In genomic region chr14:23306412-23307145, GRCh38 we compare ENCODE assay signal across 8 cellular contexts. TPM values are rescaled to one million over a fixed set of nuclear protein-coding genes. Genes with fewer than 3 reads are reported as not detected.
DNase-seq lines count a peak whose midpoint lies in the region; ATAC-seq and TF ChIP-seq lines count a peak whose summit lies in the region.

BCL2L2 (plus strand) TSS chr14:23306833; CDS start chr14:23307768, 935 bp downstream.

- peak within 1 kb of the TSS; percentile 95 for H3K9ac ChIP-seq in SK-N-SH

- H3K4me1 Mint-ChIP-seq in memory B cell: peaks cover 28% of the 10 kb centered on the region

- TF ChIP-seq POLR2A in GM18505 (IDR thresholded peaks at IDR 0.05; ENCODE audit: borderline replicate concordance, extremely low read depth, insufficient read depth, insufficient read length): peak; percentile 83

- H3K27ac ChIP-seq in SK-N-SH (ENCODE audit: low read depth in 2 of 2, low read length in 1 of 2) (peak within 1 kb of the TSS; percentile 76 to 93), thoracic aorta (peak within 1 kb of the TSS; percentile 86 to 95)

- peak within 1 kb of the TSS; percentile 96 for H3K4me2 ChIP-seq in SK-N-SH

- no peaks in the 10 kb centered on the region for H3K27me3 ChIP-seq in SK-N-SH (ENCODE audit: insufficient read depth)
- no peaks in the 10 kb centered on the region for H3K27me3 ChIP-seq in thoracic aorta (replicated peaks; ENCODE audit: insufficient read depth)

- H4K20me1 ChIP-seq in SK-N-SH (ENCODE audit: insufficient read depth): peaks cover 12% of the 10 kb centered on the region; the same call in 1 of the 2 replicates

- DNase-seq in AG09319 (ENCODE audit: extremely low read depth, low read depth) (peak; percentile 68), NCI-H1105 (lab: John Stamatoyannopoulos, UW) (peak; percentile 86), SK-N-SH (peak; percentile 91), epidermal melanocyte (ENCODE audit: insufficient read length, low spot score) (peak; percentile 44), memory B cell (ENCODE audit: low spot score in 2 of 2) (peak in 1 of 2 donors; percentile 28), thoracic aorta (ENCODE audit: low spot score) (peak; percentile 77)

- H3K36me3 Mint-ChIP-seq in memory B cell: no peaks in the 10 kb centered on the region

- no peaks in the 10 kb centered on the region for H3K9me3 Mint-ChIP-seq in memory B cell

- under 1% methylated on average over 19 of the region's 24 CpGs for WGBS in SK-N-SH (ENCODE audit: low lambda C conversion rate)

- TF ChIP-seq RAD21 in SK-N-SH (IDR thresholded peaks at IDR 0.05; ENCODE audit: low read length): no peak

- H3K27me3 Mint-ChIP-seq in memory B cell: no peaks in the 10 kb centered on the region

- H3K4me3 ChIP-seq in SK-N-SH (ENCODE audit: low read depth in 2 of 2, low read length in 1 of 2) (peak within 1 kb of the TSS; percentile 93 to 97), thoracic aorta (peak within 1 kb of the TSS; percentile 82)

- no peaks in the 10 kb centered on the region for H3K9me2 ChIP-seq in SK-N-SH

- H3K4me1 ChIP-seq in SK-N-SH (ENCODE audit: control insufficient read depth in 1 of 2, insufficient read depth in 2 of 2, low read depth in 1 of 2, low read length in 1 of 2) (peaks cover 13 to 31% of the 10 kb centered on the region in 2 experiments), thoracic aorta (ENCODE audit: control insufficient read depth in 1 of 2, low read depth in 2 of 2) (peaks cover 22 to 47% of the 10 kb centered on the region in 2 donors)

- peak in 1 of 2 experiments; percentile 57; a peak in 1 of 4 replicates for TF ChIP-seq EP300 in SK-N-SH (IDR thresholded peaks at IDR 0.05; ENCODE audit: borderline replicate concordance in 1 of 2, low read depth in 1 of 2, low read length in 1 of 2)

- ATAC-seq in GM18505 (IDR thresholded peaks at IDR 0.05; ENCODE audit: unreplicated experiment) (no peak), memory B cell (ENCODE audit: low read depth) (no peak), thoracic aorta (ENCODE audit: insufficient number of reproducible peaks, low FRiP score, low read depth) (peak; percentile 54), HG03521 (IDR thresholded peaks at IDR 0.05; ENCODE audit: unreplicated experiment) (no peak)

- H3K9me3 ChIP-seq in SK-N-SH (no peaks in the 10 kb centered on the region), thoracic aorta (no peaks in the 10 kb centered on the region)

- H3K4me3 Mint-ChIP-seq in memory B cell: peak within 1 kb of the TSS; percentile 83

- CTCF ChIA-PET in SK-N-SH (lab: Yijun Ruan, JAX): interaction anchor here (0.9 to 3.6 kb wide), 8 partner anchors 12 to 58 kb away, joined by 3 to 12 read pairs (median 4); partner anchors contain the start of genes EFS, HOMEZ and PABPN1

- peaks cover 21% of the 10 kb centered on the region for H3F3A ChIP-seq in SK-N-SH (replicated peaks; ENCODE audit: insufficient read depth)

- peak within 1 kb of the TSS; percentile 87 for H3K27ac Mint-ChIP-seq in memory B cell

- POLR2A ChIA-PET in SK-N-SH (lab: Yijun Ruan, JAX): interaction anchor here (0.7 to 3.9 kb wide), 3 partner anchors 15 to 59 kb away, joined by 3 to 34 read pairs (median 4); partner anchors contain the start of genes HOMEZ and PABPN1

- TF ChIP-seq CTCF in AG09319 (IDR thresholded peaks at IDR 0.05; ENCODE audit: low read depth, low read length) (no peak), SK-N-SH (IDR thresholded peaks at IDR 0.05) (no peak), thoracic aorta (IDR thresholded peaks at IDR 0.05) (no peak)

- H2AFZ ChIP-seq in SK-N-SH (ENCODE audit: low read depth): peak within 1 kb of the TSS; percentile 93

- peaks cover 23 to 31% of the 10 kb centered on the region in 2 experiments for H3K36me3 ChIP-seq in SK-N-SH (replicated peaks in 1 of 2; ENCODE audit: control insufficient read depth in 1 of 2, insufficient read depth in 2 of 2, low read length in 1 of 2)
- H3K36me3 ChIP-seq in thoracic aorta: peaks cover 10% of the 10 kb centered on the region

- peaks cover 52% of the 10 kb centered on the region for H3K79me2 ChIP-seq in SK-N-SH (ENCODE audit: insufficient read depth)

TF ChIP-seq in SK-N-SH, 30 proteins besides CTCF, POLR2A, EP300 and RAD21:
- TF ChIP-seq GABPA (IDR thresholded peaks at IDR 0.05; ENCODE audit: low read depth): peak; percentile 61
- peak; percentile 47 for TF ChIP-seq PBX3 (IDR thresholded peaks at IDR 0.05)
- TF ChIP-seq IRF3 (IDR thresholded peaks at IDR 0.05; ENCODE audit: low read depth, low read length): no peak
- TF ChIP-seq POLR2AphosphoS5 (IDR thresholded peaks at IDR 0.05; ENCODE audit: low read depth, low read length): peak; percentile 87
- TF ChIP-seq MAX (IDR thresholded peaks at IDR 0.05; ENCODE audit: low read depth): peak; percentile 67
- TF ChIP-seq, protein P1, sequence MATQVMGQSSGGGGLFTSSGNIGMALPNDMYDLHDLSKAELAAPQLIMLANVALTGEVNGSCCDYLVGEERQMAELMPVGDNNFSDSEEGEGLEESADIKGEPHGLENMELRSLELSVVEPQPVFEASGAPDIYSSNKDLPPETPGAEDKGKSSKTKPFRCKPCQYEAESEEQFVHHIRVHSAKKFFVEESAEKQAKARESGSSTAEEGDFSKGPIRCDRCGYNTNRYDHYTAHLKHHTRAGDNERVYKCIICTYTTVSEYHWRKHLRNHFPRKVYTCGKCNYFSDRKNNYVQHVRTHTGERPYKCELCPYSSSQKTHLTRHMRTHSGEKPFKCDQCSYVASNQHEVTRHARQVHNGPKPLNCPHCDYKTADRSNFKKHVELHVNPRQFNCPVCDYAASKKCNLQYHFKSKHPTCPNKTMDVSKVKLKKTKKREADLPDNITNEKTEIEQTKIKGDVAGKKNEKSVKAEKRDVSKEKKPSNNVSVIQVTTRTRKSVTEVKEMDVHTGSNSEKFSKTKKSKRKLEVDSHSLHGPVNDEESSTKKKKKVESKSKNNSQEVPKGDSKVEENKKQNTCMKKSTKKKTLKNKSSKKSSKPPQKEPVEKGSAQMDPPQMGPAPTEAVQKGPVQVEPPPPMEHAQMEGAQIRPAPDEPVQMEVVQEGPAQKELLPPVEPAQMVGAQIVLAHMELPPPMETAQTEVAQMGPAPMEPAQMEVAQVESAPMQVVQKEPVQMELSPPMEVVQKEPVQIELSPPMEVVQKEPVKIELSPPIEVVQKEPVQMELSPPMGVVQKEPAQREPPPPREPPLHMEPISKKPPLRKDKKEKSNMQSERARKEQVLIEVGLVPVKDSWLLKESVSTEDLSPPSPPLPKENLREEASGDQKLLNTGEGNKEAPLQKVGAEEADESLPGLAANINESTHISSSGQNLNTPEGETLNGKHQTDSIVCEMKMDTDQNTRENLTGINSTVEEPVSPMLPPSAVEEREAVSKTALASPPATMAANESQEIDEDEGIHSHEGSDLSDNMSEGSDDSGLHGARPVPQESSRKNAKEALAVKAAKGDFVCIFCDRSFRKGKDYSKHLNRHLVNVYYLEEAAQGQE (IDR thresholded peaks at IDR 0.05; ENCODE audit: low read depth, low read length): no peak
- TF ChIP-seq TAF1 (IDR thresholded peaks at IDR 0.05; ENCODE audit: borderline replicate concordance, low read depth, low read length): peak; percentile 62; the same call in 1 of the 2 replicates
- TF ChIP-seq SIN3A (IDR thresholded peaks at IDR 0.05; ENCODE audit: borderline replicate concordance, low read depth, low read length): peak; percentile 84; the same call in 1 of the 2 replicates
- TF ChIP-seq CHD2 (IDR thresholded peaks at IDR 0.05; ENCODE audit: low read length, partially characterized antibody): peak; percentile 73
- no peak for TF ChIP-seq RCOR1 (IDR thresholded peaks at IDR 0.05; ENCODE audit: low read length)
- peak; percentile 82 for TF ChIP-seq MXI1 (IDR thresholded peaks at IDR 0.05; ENCODE audit: low read depth, low read length)
- peak; percentile 72 for TF ChIP-seq YY1 (IDR thresholded peaks at IDR 0.05; ENCODE audit: low read depth)
- TF ChIP-seq TCF12 (IDR thresholded peaks at IDR 0.05): peak; percentile 38; the same call in 1 of the 2 replicates
- no peak for TF ChIP-seq TEAD4 (IDR thresholded peaks at IDR 0.05; ENCODE audit: borderline replicate concordance, insufficient read depth)
- peak; percentile 82 for TF ChIP-seq ELF1 (IDR thresholded peaks at IDR 0.05)

RNA-seq across cellular contexts. Expression of gene BCL2L2, which starts in this region (rescaled TPM):
- polyA plus RNA-seq in SK-N-SH (2012; rRNA removed): 30.6 and 49.4 TPM in 2 replicates
- 27.9 and 35.0 TPM in 2 replicates for polyA plus RNA-seq in SK-N-SH (2012; cell fraction: cytosol; rRNA removed)
- 84.6 and 96.8 TPM in 2 replicates for polyA plus RNA-seq in SK-N-SH (2012; cell fraction: nucleus; rRNA removed)
- total RNA-seq in thoracic aorta: 10 to 100 TPM; 50.6 to 74.4 TPM
